In genomic region chr6:122838060-122838780, GRCh38 we compare ENCODE assay signal across 8 cellular contexts. TPM values are rescaled to one million over a fixed set of nuclear protein-coding genes. Genes with fewer than 3 reads are reported as not detected.
DNase-seq lines count a peak whose midpoint lies in the region; ATAC-seq, FAIRE-seq and TF ChIP-seq lines count a peak whose summit lies in the region.

No MANE protein-coding gene starts in this region.

- H3K27me3 Mint-ChIP-seq in T-helper 2 cell treated with Interferon-gamma antibody and Interleukin-4, amounts not matched to agents 5 μg/mL and 100 μg/mL, for 36 hours (ENCODE audit: low read depth), result peaks cover 16% of the 10 kb centered on the region

- no peak overlapping the region for H3K4me3 ChIP-seq in OCI-LY3 (ENCODE audit: low read length)
- H3K4me3 ChIP-seq in epithelial cell of esophagus (ENCODE audit: low read length), result no peak overlapping the region
- H3K4me3 ChIP-seq in small intestine (ENCODE audit: low read depth in 1 of 2, low read length in 2 of 2), result no peak overlapping the region

- H3K27ac Mint-ChIP-seq in T-helper 2 cell treated with Interferon-gamma antibody and Interleukin-4, amounts not matched to agents 5 μg/mL and 100 μg/mL, for 36 hours, result no peak overlapping the region

- H3K36me3 ChIP-seq in OCI-LY3 (replicated peaks; ENCODE audit: low read depth, low read length) (no peaks in the 10 kb centered on the region), small intestine (ENCODE audit: control insufficient read depth in 2 of 2, insufficient read depth in 2 of 2, low read length in 2 of 2) (no peaks in the 10 kb centered on the region)

- no peak overlapping the region for H3K4me3 Mint-ChIP-seq in T-helper 2 cell treated with Interferon-gamma antibody and Interleukin-4, amounts not matched to agents 5 μg/mL and 100 μg/mL, for 36 hours

- H4K20me1 ChIP-seq in OCI-LY3 (ENCODE audit: insufficient read depth, low read length), result no peaks in the 10 kb centered on the region

- no peak for FAIRE-seq in small intestine (lab: Jason Lieb, UNC)

- no peaks in the 10 kb centered on the region for H3K36me3 Mint-ChIP-seq in T-helper 2 cell treated with Interferon-gamma antibody and Interleukin-4, amounts not matched to agents 5 μg/mL and 100 μg/mL, for 36 hours (ENCODE audit: low read depth)

- H3K79me2 ChIP-seq in OCI-LY3 (ENCODE audit: low read length), result no peaks in the 10 kb centered on the region

- no peak overlapping the region for H3K4me2 ChIP-seq in OCI-LY3 (ENCODE audit: low read length)

- TF ChIP-seq CTCF in OCI-LY3 (IDR thresholded peaks at IDR 0.05; ENCODE audit: low read depth, low read length) (peak; percentile 32; the same call in 1 of the 2 replicates), epithelial cell of esophagus (IDR thresholded peaks at IDR 0.05; ENCODE audit: insufficient read depth, low read depth, low read length, missing control alignments) (peak; percentile 68)

- H3K9me3 ChIP-seq in OCI-LY3 (ENCODE audit: insufficient read depth, low read length) (no peaks in the 10 kb centered on the region), small intestine (ENCODE audit: control insufficient read depth, low read depth) (no peaks in the 10 kb centered on the region)

- no peaks in the 10 kb centered on the region for H3K9me3 Mint-ChIP-seq in T-helper 2 cell treated with Interferon-gamma antibody and Interleukin-4, amounts not matched to agents 5 μg/mL and 100 μg/mL, for 36 hours

- DNase-seq in NCI-H510A treated with DMSO at 0.1 percent for 48 hours (lab: John Stamatoyannopoulos, UW) (peak; percentile 13), NCI-H510A (lab: John Stamatoyannopoulos, UW) (no peak), epithelial cell of esophagus (ENCODE audit: low read depth) (peak; percentile 36), small intestine (peak; percentile 34), activated gamma-delta T cell treated with Interleukin-2 at 50 U/mL for 16 hours (no peak)
- no peak for DNase-seq in T-helper 2 cell treated with Interferon-gamma antibody and Interleukin-4, amounts not matched to agents 5 μg/mL and 100 μg/mL, for 36 hours (ENCODE audit: low spot score)

- no peak overlapping the region for H3K9ac ChIP-seq in OCI-LY3 (ENCODE audit: low read length)

- H3K27ac ChIP-seq in OCI-LY3 (ENCODE audit: low read length), result no peak overlapping the region
- no peak overlapping the region for H3K27ac ChIP-seq in small intestine (ENCODE audit: low read depth in 1 of 2, low read length in 1 of 2)

- 80 to 82% (median 81%) methylated on average over 3 of the region's 3 CpGs for WGBS in small intestine, 3 donors

- no peaks in the 10 kb centered on the region for H3K4me1 Mint-ChIP-seq in T-helper 2 cell treated with Interferon-gamma antibody and Interleukin-4, amounts not matched to agents 5 μg/mL and 100 μg/mL, for 36 hours (ENCODE audit: low read depth)

- H3K4me1 ChIP-seq in OCI-LY3 (ENCODE audit: low read length) (no peaks in the 10 kb centered on the region), small intestine (ENCODE audit: control insufficient read depth in 2 of 2, insufficient read depth in 1 of 2, low read depth in 1 of 2, low read length in 1 of 2) (no peaks in the 10 kb centered on the region)

- H3K27me3 ChIP-seq in OCI-LY3 (ENCODE audit: low read depth, low read length) (no peaks in the 10 kb centered on the region), small intestine (ENCODE audit: control insufficient read depth in 2 of 2, insufficient read depth in 2 of 2, low read length in 2 of 2) (no peaks in the 10 kb centered on the region)

- H2AFZ ChIP-seq in OCI-LY3 (ENCODE audit: low read depth, low read length), result no peak overlapping the region

- ATAC-seq in HG03565 (IDR thresholded peaks at IDR 0.05; ENCODE audit: unreplicated experiment), result no peak

RNA-seq across cellular contexts. Expression of gene SMPDL3A, which starts 49.2 kb away (rescaled TPM):
- 10 to 100 TPM; 21.0 to 72.1 (median 65.3) TPM for polyA plus RNA-seq in small intestine

RNA-seq across cellular contexts. Expression of gene FABP7, which starts 58.7 kb away (rescaled TPM):
- 1 to 10 TPM in 1 of 3 donors, under 1 TPM in 1, not detected in 1; 0.67 to 1.6 TPM for polyA plus RNA-seq in small intestine

Comparison
In these comparisons a context has a peak if more than half of its experiments do, and no peak if none do; other contexts are left out.
1. DNase-seq: peak in NCI-H510A treated with DMSO at 0.1 percent for 48 hours (single experiment), epithelial cell of esophagus (single experiment) and small intestine (single experiment); none in NCI-H510A (single experiment), activated gamma-delta T cell treated with Interleukin-2 at 50 U/mL for 16 hours (single experiment) and T-helper 2 cell treated with Interferon-gamma antibody and Interleukin-4, amounts not matched to agents 5 μg/mL and 100 μg/mL, for 36 hours (single experiment).